Comparison of ENCODE assay signal across 38 cellular contexts in the genomic region with DNA sequence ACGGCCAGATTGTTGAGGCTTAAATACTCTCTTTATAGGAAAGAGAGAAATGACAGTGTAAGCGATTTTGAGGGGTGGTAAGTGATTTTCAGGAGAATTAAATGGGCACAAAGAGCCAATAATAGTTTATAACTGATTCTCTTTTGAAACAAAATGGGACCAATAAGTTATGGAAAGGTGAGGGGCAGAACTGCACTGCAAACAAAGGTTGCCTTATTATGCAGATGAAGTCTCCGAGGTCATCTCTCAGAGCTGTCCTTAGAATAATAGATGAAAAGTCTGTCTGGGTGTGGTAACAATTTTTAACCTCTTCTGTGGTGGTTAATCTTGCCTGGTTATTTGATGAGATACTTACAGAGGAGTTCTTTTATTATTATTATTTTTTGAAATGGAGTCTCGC. TPM values are rescaled to one million over a fixed set of nuclear protein-coding genes. Genes with fewer than 3 reads are reported as not detected.
"Had no signal": no experiment of that assay in that cellular context is flagged by ENCODE, and none has a peak within 500 bp of the region (broad histone marks: within the 10 kb centered on the region; RNA-seq: fewer than 3 reads in every experiment).

No MANE protein-coding gene starts in this region.

- DNase-seq: Karpas-422, Kasumi-1, MG63, MM.1S, MV-4-11, NCI-H1048, NCI-H1092, NCI-H1092 treated with DMSO at 0.1 percent for 48 hours, NCI-H1105, NCI-H1105 treated with DMSO at 0.1 percent for 48 hours, NCI-H1417, NCI-H1417 treated with DMSO at 0.1 percent for 48 hours, NCI-H1436, NCI-H1436 treated with DMSO at 0.1 percent for 48 hours, NCI-H146, NCI-H1694, NCI-H1694 treated with DMSO at 0.1 percent for 48 hours, NCI-H187, NCI-H187 treated with DMSO at 0.1 percent for 48 hours, NCI-H1930, NCI-H2029, NCI-H2029 treated with DMSO at 0.1 percent for 48 hours, NCI-H2081, NCI-H2081 treated with DMSO at 0.1 percent for 48 hours, NCI-H2107, NCI-H2171, NCI-H2171 treated with DMSO at 0.1 percent for 48 hours, NCI-H2227 treated with DMSO at 0.1 percent for 48 hours, NCI-H226, NCI-H345, NCI-H446, NCI-H446 treated with DMSO at 0.1 percent for 48 hours, NCI-H510A, NCI-H510A treated with DMSO at 0.1 percent for 48 hours had no signal

- H3K4me3 ChIP-seq: MG63 had no signal

- H3K9me3 ChIP-seq: MG63 had no signal

- H3K27ac ChIP-seq: KMS-11 had no signal

- H3K27me3 ChIP-seq: MG63 had no signal

- H3K9ac ChIP-seq: KMS-11 had no signal

- H3K36me3 ChIP-seq: MG63 had no signal

RNA-seq across cellular contexts. Expression of a gene that starts 14.7 kb away (rescaled TPM):
- total RNA-seq: LHCN-M2, M059J, NCI-H460 had no signal
